Comparison of ENCODE assay signal across 13 cellular contexts in the genomic region with DNA sequence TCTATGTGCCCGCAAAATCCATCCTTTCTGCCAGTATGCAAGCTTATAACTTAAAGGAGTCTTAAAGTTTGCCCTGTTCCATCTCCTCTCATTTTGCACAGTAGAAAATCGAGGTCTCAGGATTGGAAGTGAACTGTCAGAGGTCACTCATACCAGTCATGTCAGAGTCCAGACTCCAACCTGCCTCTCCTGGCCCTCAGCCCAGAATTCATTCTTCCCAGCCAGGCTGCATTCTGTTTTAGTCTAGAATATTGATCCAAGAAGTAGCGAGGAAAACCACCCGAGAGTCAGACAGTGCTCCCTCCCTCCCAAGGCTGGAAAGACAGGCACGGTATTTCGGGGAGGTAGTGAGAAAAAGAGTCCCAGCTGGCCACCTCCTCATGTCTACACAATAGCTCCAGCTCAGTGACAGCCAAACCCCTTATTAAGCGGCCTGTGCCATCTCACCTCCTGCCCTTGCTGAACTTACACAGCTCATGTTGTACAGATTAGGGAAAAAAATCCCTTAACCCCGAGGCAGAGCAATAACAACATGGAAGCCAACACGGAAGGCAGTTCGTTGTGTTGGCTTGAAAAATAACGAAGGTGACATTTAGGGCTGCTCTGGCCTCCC.
A peak's percentile ranks its signal among the peaks of the same experiment; 100 is the strongest.
DNase-seq lines count a peak whose midpoint lies in the region; TF ChIP-seq lines count a peak whose summit lies in the region.
"Had no signal": no experiment of that assay in that cellular context is flagged by ENCODE, and none has a peak within 500 bp of the region (broad histone marks: within the 10 kb centered on the region; RNA-seq: fewer than 3 reads in every experiment).

No MANE protein-coding gene starts in this region.

- no peaks in the 10 kb centered on the region for H3K9me2 ChIP-seq in PC-9 (ENCODE audit: insufficient read depth)

- in situ Hi-C loops in G401 (cut with HindIII; ENCODE audit: low sequenced_read_pairs) = no loop called here

- H3K4me1 Mint-ChIP-seq in HFFc6 (ENCODE audit: low read depth) = peaks cover 30% of the 10 kb centered on the region

- TF ChIP-seq CTCF in HFFc6 (IDR thresholded peaks at IDR 0.05) (no peak), PC-9 (conservative IDR thresholded peaks at IDR 0.05) (no peak)

- peak overlapping the region; percentile 62; the same call in 1 of the 2 replicates for H3K27ac Mint-ChIP-seq in HFFc6
- H3K27ac Mint-ChIP-seq: CD8-positive, alpha-beta T cell had no signal

- no peaks in the 10 kb centered on the region for H3K4me1 ChIP-seq in PC-9 (replicated peaks; ENCODE audit: insufficient read depth)
- H3K4me1 ChIP-seq: BE2C, Peyer's patch had no signal

- no peaks in the 10 kb centered on the region for H3K27me3 ChIP-seq in PC-9 (ENCODE audit: insufficient read depth, low read depth)
- H3K27me3 ChIP-seq: BE2C, Peyer's patch had no signal

- H4K20me1 ChIP-seq in PC-9 (ENCODE audit: insufficient read depth) = no peaks in the 10 kb centered on the region

- H3K4me3 Mint-ChIP-seq in HFFc6 = 0 out of 2 replicates have a peak overlapping the region, but pooled peaks have one; percentile 3
- H3K4me3 Mint-ChIP-seq: CD8-positive, alpha-beta T cell had no signal

- no peaks in the 10 kb centered on the region for H3K36me3 ChIP-seq in PC-9 (ENCODE audit: low read depth)
- H3K36me3 ChIP-seq: BE2C, Peyer's patch had no signal

- no peak overlapping the region for H3K4me2 ChIP-seq in PC-9

- H3K27ac ChIP-seq in PC-9 = no peak overlapping the region
- H3K27ac ChIP-seq: Peyer's patch had no signal

- no TSS peak for BruUV-seq in PC-9 (replicated peaks; lab: Mats Ljungman, UMichigan)

- no peaks in the 10 kb centered on the region for H3K9me3 Mint-ChIP-seq in HFFc6

- no peak overlapping the region for H3K4me3 ChIP-seq in PC-9
- H3K4me3 ChIP-seq: Peyer's patch had no signal

- no peak overlapping the region for H2AFZ ChIP-seq in PC-9

- H3K36me3 Mint-ChIP-seq in HFFc6 (ENCODE audit: low read depth) = no peaks in the 10 kb centered on the region
- H3K36me3 Mint-ChIP-seq: CD8-positive, alpha-beta T cell had no signal

- no peaks in the 10 kb centered on the region for H3F3A ChIP-seq in PC-9 (ENCODE audit: insufficient read depth, low read depth)

- peaks cover 2% of the 10 kb centered on the region; the same call in 1 of the 2 replicates for H3K27me3 Mint-ChIP-seq in HFFc6 (ENCODE audit: insufficient read depth)

- DNase-seq in G401 (ENCODE audit: low spot score) (peak; percentile 8), HFFc6 (no peak), cerebellum (ENCODE audit: low spot score) (peak; percentile 11), myocyte (ENCODE audit: low read depth) (peak; percentile 3), NCI-H524 treated with DMSO at 0.1 percent for 48 hours (lab: John Stamatoyannopoulos, UW) (no peak), NCI-H345 treated with DMSO at 0.1 percent for 48 hours (lab: John Stamatoyannopoulos, UW; ENCODE audit: unreplicated experiment) (no peak), PC-9 (no peak)
- DNase-seq: BE2C; CD8-positive, alpha-beta T cell; NCI-H1930; NCI-H2171 treated with DMSO at 0.1 percent for 48 hours; Peyer's patch; SIG-M5 had no signal

- CTCF ChIA-PET in PC-9 (lab: Charles Lee) = no interaction called here

- intact Hi-C loops in PC-9 (cut with micrococcal nuclease; ENCODE audit: unreplicated experiment) = no loop called here

- POLR2A ChIA-PET in PC-9 (lab: Charles Lee; ENCODE audit: unreplicated experiment) = no interaction called here

- no peaks in the 10 kb centered on the region for H3K9me3 ChIP-seq in PC-9 (ENCODE audit: insufficient read depth, low read depth)
- H3K9me3 ChIP-seq: BE2C, Peyer's patch had no signal

- H3K79me2 ChIP-seq in PC-9 (ENCODE audit: low read depth) = no peaks in the 10 kb centered on the region

Comparison
In these comparisons a context has a peak if more than half of its experiments do, and no peak if none do; other contexts are left out.
1. DNase-seq: peak in G401 (single experiment), cerebellum (single experiment) and myocyte (single experiment); none in HFFc6 (single experiment), NCI-H524 treated with DMSO at 0.1 percent for 48 hours (single experiment), NCI-H345 treated with DMSO at 0.1 percent for 48 hours (single experiment) and PC-9 (0 of 2).